17 cellular contexts compared by ENCODE assay signal in genomic region chr3:188303823-188304222, GRCh38.
DNase-seq lines count a peak whose midpoint lies in the region; ATAC-seq, FAIRE-seq and TF ChIP-seq lines count a peak whose summit lies in the region.
"Had no signal": no experiment of that assay in that cellular context is flagged by ENCODE, and none has a peak within 500 bp of the region (broad histone marks: within the 10 kb centered on the region; RNA-seq: fewer than 3 reads in every experiment).

No MANE protein-coding gene starts in this region.

- no peak overlapping the region for H3K9ac ChIP-seq in liver (ENCODE audit: low read depth in 1 of 2, low read length in 2 of 2)
- no peak overlapping the region for H3K9ac ChIP-seq in HepG2 (ENCODE audit: insufficient read depth, low read depth, low read length)
- no peak overlapping the region for H3K9ac ChIP-seq in muscle layer of colon (ENCODE audit: low read length)

- no peak overlapping the region for H2AFZ ChIP-seq in HepG2 (ENCODE audit: low read length)
- H2AFZ ChIP-seq: GM23338 had no signal

- H3K36me3 ChIP-seq in liver (ENCODE audit: control insufficient read depth in 4 of 4, insufficient read depth in 3 of 4, low read depth in 1 of 4, low read length in 3 of 4) (no peaks in the 10 kb centered on the region), HepG2 (replicated peaks in 1 of 2; ENCODE audit: control insufficient read depth in 1 of 2, insufficient read depth in 2 of 2, low read length in 2 of 2) (no peaks in the 10 kb centered on the region), gastroesophageal sphincter (peaks cover 0 to 17% of the 10 kb centered on the region in 2 donors), muscle layer of colon (ENCODE audit: insufficient read depth, low read length) (no peaks in the 10 kb centered on the region)

- no peak for TF ChIP-seq CTCF in liver (IDR thresholded peaks at IDR 0.05; ENCODE audit: low read depth, low read length, missing input control)
- TF ChIP-seq CTCF in HepG2 (CRISPR knock-in tag; IDR thresholded peaks at IDR 0.05), result no peak
- TF ChIP-seq CTCF in gastroesophageal sphincter (IDR thresholded peaks at IDR 0.05), result no peak

- no peak for DNase-seq in HepG2 (ENCODE audit: low spot score)
- DNase-seq in NCI-H2227 treated with DMSO at 0.1 percent for 48 hours (lab: John Stamatoyannopoulos, UW), result no peak
- no peak for DNase-seq in HEK293T (ENCODE audit: extremely low spot score)
- DNase-seq in NCI-H2107 (lab: John Stamatoyannopoulos, UW), result no peak
- DNase-seq: AML-193; Caco-2; CD4-positive, alpha-beta T cell; DMS79; GDM1 had no signal

- no peaks in the 10 kb centered on the region for H3K27me3 ChIP-seq in liver (ENCODE audit: control insufficient read depth in 4 of 4, insufficient read depth in 4 of 4, low read length in 3 of 4)
- H3K27me3 ChIP-seq in HepG2 (ENCODE audit: control insufficient read depth in 1 of 2, insufficient read depth in 2 of 2, low read length in 2 of 2), result no peaks in the 10 kb centered on the region
- H3K27me3 ChIP-seq in gastroesophageal sphincter, result no peaks in the 10 kb centered on the region
- no peaks in the 10 kb centered on the region for H3K27me3 ChIP-seq in muscle layer of colon (ENCODE audit: control insufficient read depth in 1 of 2, insufficient read depth in 2 of 2, low read length in 2 of 2)

- H3K4me1 ChIP-seq in liver (ENCODE audit: control insufficient read depth in 4 of 4, insufficient read depth in 4 of 4, low read length in 3 of 4) (peaks cover 2 to 37% (median 31%) of the 10 kb centered on the region in 4 donors), HepG2 (ENCODE audit: insufficient read depth, low read length) (peaks cover 77% of the 10 kb centered on the region), gastroesophageal sphincter (peaks cover 0 to 97% (median 27%) of the 10 kb centered on the region in 3 donors), muscle layer of colon (ENCODE audit: insufficient read depth, low read length) (peaks cover 61% of the 10 kb centered on the region)

- POLR2A ChIA-PET in HepG2 (lab: Yijun Ruan, JAX) (interaction anchor here (1.8 kb wide), 1 partner anchor 9 kb away, joined by 8 read pairs; no protein-coding TSS in a partner anchor), HEK293T (lab: Yijun Ruan, JAX) (no interaction called here)

- 83% methylated on average over 3 of the region's 3 CpGs for WGBS in liver
- WGBS in HepG2 (ENCODE audit: low lambda C conversion rate), result 98% methylated on average over 3 of the region's 3 CpGs
- 35 to 89% methylated on average over 2 to 3 of the region's 3 CpGs for WGBS in gastroesophageal sphincter (ENCODE audit: low coverage in 1 of 2), 2 donors

- H3K9me3 ChIP-seq in liver (ENCODE audit: control insufficient read depth in 4 of 4, low read length in 3 of 4) (no peaks in the 10 kb centered on the region), HepG2 (ENCODE audit: low read length) (no peaks in the 10 kb centered on the region), gastroesophageal sphincter (no peaks in the 10 kb centered on the region), muscle layer of colon (ENCODE audit: low read length) (no peaks in the 10 kb centered on the region)
- H3K9me3 ChIP-seq: A549, Caco-2 had no signal

- H3K4me3 ChIP-seq in liver (ENCODE audit: low read depth in 1 of 3, low read length in 3 of 3) (no peak overlapping the region), HepG2 (replicated peaks in 1 of 3; ENCODE audit: insufficient read depth in 1 of 3, low read depth in 2 of 3, low read length in 3 of 3) (no peak overlapping the region), gastroesophageal sphincter (no peak overlapping the region), muscle layer of colon (ENCODE audit: low read depth in 1 of 2, low read length in 2 of 2) (no peak overlapping the region)
- H3K4me3 ChIP-seq: A549, GM23338 had no signal

- in situ Hi-C loops in HepG2 (cut with HindIII; ENCODE audit: extremely low pct_ligation_motif_present, low pct_unique_long_range_greater_than_20kb), result no loop called here

- no peak for FAIRE-seq in HepG2 (lab: Jason Lieb, UNC)
- FAIRE-seq: A549, D721Med had no signal

- H3K27ac ChIP-seq in liver (ENCODE audit: low read depth in 1 of 2, low read length in 2 of 2), result peak overlapping the region; percentile 5 to 45
- no peak overlapping the region for H3K27ac ChIP-seq in HepG2 (ENCODE audit: extremely low read length, insufficient read depth, low read length)
- peak overlapping the region in 3 of 4 donors; percentile 12 to 96 (median 46) for H3K27ac ChIP-seq in gastroesophageal sphincter
- peak overlapping the region; percentile 1 for H3K27ac ChIP-seq in muscle layer of colon (ENCODE audit: low read depth, low read length)
- H3K27ac ChIP-seq: 22Rv1, A549, C4-2B had no signal

- peaks cover 36% of the 10 kb centered on the region for H3K79me2 ChIP-seq in HepG2 (ENCODE audit: insufficient read depth, low read length)

- TF ChIP-seq POLR2A in HepG2 (IDR thresholded peaks at IDR 0.05; ENCODE audit: insufficient read depth in 1 of 2, low read depth in 2 of 2, low read length in 2 of 2), result no peak
- TF ChIP-seq POLR2A in gastroesophageal sphincter (IDR thresholded peaks at IDR 0.05), result no peak

- H4K20me1 ChIP-seq in HepG2 (ENCODE audit: insufficient read depth, low read length), result no peaks in the 10 kb centered on the region

- intact Hi-C loops in HepG2 (cut with micrococcal nuclease; ENCODE audit: unreplicated experiment), result no loop called here

- H3K4me2 ChIP-seq in HepG2 (ENCODE audit: low read depth, low read length), result no peak overlapping the region
- H3K4me2 ChIP-seq: A549 had no signal

- CTCF ChIA-PET in HepG2 (lab: Yijun Ruan, JAX; ENCODE audit: low intra/inter-chr PET ratio, low total read pairs) (no interaction called here), HEK293T (lab: Yijun Ruan, JAX) (no interaction called here)

- ATAC-seq in HepG2 (no peak), gastroesophageal sphincter (no peak)
- ATAC-seq: A549 had no signal

- no peak for TF ChIP-seq RAD21 in liver (IDR thresholded peaks at IDR 0.05)
- TF ChIP-seq RAD21 in HepG2 (CRISPR knock-in tag; IDR thresholded peaks at IDR 0.05), result no peak

- BruUV-seq in HepG2 (replicated peaks; lab: Mats Ljungman, UMichigan), result no TSS peak

- TF ChIP-seq EP300 in HepG2 (IDR thresholded peaks at IDR 0.05; ENCODE audit: low read depth in 2 of 2, low read length in 2 of 2) (no peak), HepG2 (CRISPR knock-in tag; IDR thresholded peaks at IDR 0.05; ENCODE audit: borderline replicate concordance) (no peak), gastroesophageal sphincter (IDR thresholded peaks at IDR 0.05) (no peak)

TF ChIP-seq in liver, 16 proteins besides CTCF, POLR2A, EP300 and RAD21:
- TF ChIP-seq TAF1 (conservative IDR thresholded peaks at IDR 0.05), result no peak
- no peak for TF ChIP-seq HNF4A (conservative IDR thresholded peaks at IDR 0.05)
- no peak for TF ChIP-seq EGR1 (IDR thresholded peaks at IDR 0.05; ENCODE audit: low read depth in 2 of 2)
- no peak for TF ChIP-seq FOXA1 (IDR thresholded peaks at IDR 0.05)

TF ChIP-seq in HepG2, 621 proteins besides CTCF, POLR2A, EP300 and RAD21:
- TF ChIP-seq ZBTB38 (CRISPR knock-in tag; IDR thresholded peaks at IDR 0.05), result no peak
- TF ChIP-seq CREB1 (IDR thresholded peaks at IDR 0.05), result no peak
- TF ChIP-seq CREB1 (CRISPR knock-in tag; IDR thresholded peaks at IDR 0.05), result no peak
- TF ChIP-seq PCBP2 (optimal IDR thresholded peaks at IDR 0.05; ENCODE audit: low read depth, low read length, poor library complexity, severe bottlenecking), result no peak
- no peak for TF ChIP-seq ZNF841 (CRISPR knock-in tag; IDR thresholded peaks at IDR 0.05; ENCODE audit: borderline replicate concordance)
- no peak for TF ChIP-seq ADNP (CRISPR knock-in tag; IDR thresholded peaks at IDR 0.05)
- TF ChIP-seq HOXA3 (CRISPR knock-in tag; IDR thresholded peaks at IDR 0.05), result no peak
- TF ChIP-seq NBN (conservative IDR thresholded peaks at IDR 0.05), result no peak
- no peak for TF ChIP-seq HOXD1 (CRISPR knock-in tag; IDR thresholded peaks at IDR 0.05)

TF ChIP-seq in HEK293T, 16 proteins besides CTCF, POLR2A, EP300 and RAD21:
- no peak for TF ChIP-seq FOXM1 (IDR thresholded peaks at IDR 0.05; ENCODE audit: borderline replicate concordance)
- no peak for TF ChIP-seq NFRKB (IDR thresholded peaks at IDR 0.05)
- TF ChIP-seq FOXA1 (IDR thresholded peaks at IDR 0.05), result no peak
- no peak for TF ChIP-seq ZNF384 (IDR thresholded peaks at IDR 0.05)
- no peak for TF ChIP-seq HDGF (IDR thresholded peaks at IDR 0.05; ENCODE audit: borderline replicate concordance)
- no peak for TF ChIP-seq CTBP1 (IDR thresholded peaks at IDR 0.05; ENCODE audit: borderline replicate concordance)
- no peak for TF ChIP-seq TARDBP (IDR thresholded peaks at IDR 0.05)
- no peak for TF ChIP-seq SUZ12 (IDR thresholded peaks at IDR 0.05)
- no peak for TF ChIP-seq LEF1 (IDR thresholded peaks at IDR 0.05; ENCODE audit: borderline replicate concordance)
- no peak for TF ChIP-seq ELF4 (IDR thresholded peaks at IDR 0.05)
